Comparison of ENCODE assay signal across 10 cellular contexts in genomic region chr6:6875818-6876470, GRCh38.
DNase-seq lines count a peak whose midpoint lies in the region; ATAC-seq, FAIRE-seq and TF ChIP-seq lines count a peak whose summit lies in the region.
"Had no signal": no experiment of that assay in that cellular context is flagged by ENCODE, and none has a peak within 500 bp of the region (broad histone marks: within the 10 kb centered on the region; RNA-seq: fewer than 3 reads in every experiment).

No MANE protein-coding gene starts in this region.

- H3K27ac ChIP-seq in K562 (ENCODE audit: extremely low read depth, low read depth, low read length) (no peak overlapping the region), lung (ENCODE audit: low read depth in 1 of 2, low read length in 1 of 2) (peak overlapping the region in 1 of 2 donors; percentile 17)
- H3K27ac ChIP-seq: C4-2B had no signal

- CTCF ChIA-PET in K562 (lab: Yijun Ruan, JAX; ENCODE audit: low intra/inter-chr PET ratio) = interaction anchor here (0.6 to 0.7 kb wide), 2 partner anchors 70 to 368 kb away, joined by 3 to 4 read pairs; no protein-coding TSS in a partner anchor

- no peak overlapping the region for H3K9ac ChIP-seq in K562 (ENCODE audit: insufficient read depth in 1 of 2, low read depth in 2 of 2, low read length in 2 of 2)

- no peak for TF ChIP-seq CTCF in K562 (IDR thresholded peaks at IDR 0.05 in 2 of 3, conservative IDR thresholded peaks at IDR 0.05 in 1 of 3; ENCODE audit: insufficient read depth in 2 of 3, low read depth in 1 of 3, low read length in 3 of 3)
- no peak for TF ChIP-seq CTCF in lung (IDR thresholded peaks at IDR 0.05; ENCODE audit: control extremely low read depth, extremely low read depth)

- POLR2A ChIA-PET in K562 (lab: Yijun Ruan, JAX) = interaction anchor here (0.7 to 1.2 kb wide), 2 partner anchors 10 to 14 kb away, joined by 4 to 5 read pairs; no protein-coding TSS in a partner anchor

- 56% methylated on average over 5 of the region's 5 CpGs for WGBS in K562 (ENCODE audit: insufficient coverage, low coverage, missing lambda C conversion rate)
- WGBS in lung, 2 donors = 56 to 80% methylated on average over 5 of the region's 5 CpGs

- H3K27me3 ChIP-seq in K562 (ENCODE audit: control insufficient read depth in 2 of 2, insufficient read depth in 2 of 2, low read length in 2 of 2) (no peaks in the 10 kb centered on the region), lung (ENCODE audit: control insufficient read depth, insufficient read depth) (no peaks in the 10 kb centered on the region)

- TF ChIP-seq POLR2A in K562 (conservative IDR thresholded peaks at IDR 0.05) = no peak

- in situ Hi-C loops in K562 (cut with MboI) = no loop called here

- no peaks in the 10 kb centered on the region for H3K79me2 ChIP-seq in K562 (ENCODE audit: control insufficient read depth, insufficient read depth, low read length)

- H3K9me1 ChIP-seq in K562 (ENCODE audit: control insufficient read depth, insufficient read depth, low read length) = no peaks in the 10 kb centered on the region

- no peak overlapping the region for H3K4me2 ChIP-seq in K562 (ENCODE audit: insufficient read depth, low read length)

- BruUV-seq in K562 (replicated peaks; lab: Mats Ljungman, UMichigan) = no TSS peak

- no peaks in the 10 kb centered on the region for H3K36me3 ChIP-seq in K562 (ENCODE audit: control insufficient read depth, insufficient read depth, low read length)
- H3K36me3 ChIP-seq in lung (ENCODE audit: control insufficient read depth in 2 of 2, insufficient read depth in 2 of 2, low read length in 2 of 2) = no peaks in the 10 kb centered on the region

- H3K4me3 ChIP-seq in K562 (no peak overlapping the region), lung (no peak overlapping the region)

- DNase-seq in AG08395 (ENCODE audit: low spot score) = peak; percentile 94
- peak; percentile 96 for DNase-seq in LHCN-M2 (ENCODE audit: low read depth)
- DNase-seq in K562 (ENCODE audit: extremely low read depth in 1 of 4, low spot score in 3 of 4) = no peak
- no peak for DNase-seq in lung (ENCODE audit: low spot score)
- DNase-seq: activated CD4-positive, alpha-beta T cell treated with anti-CD3 and anti-CD28 coated beads for 36 hours had no signal

- peaks cover 10 to 38% of the 10 kb centered on the region in 2 experiments; a peak in 4 of 5 replicates for H3K4me1 ChIP-seq in K562 (replicated peaks in 1 of 2; ENCODE audit: control insufficient read depth in 2 of 2, insufficient read depth in 2 of 2, low read length in 2 of 2)
- H3K4me1 ChIP-seq in lung (ENCODE audit: control insufficient read depth in 2 of 2, insufficient read depth in 2 of 2, low read length in 2 of 2) = no peaks in the 10 kb centered on the region

- H4K20me1 ChIP-seq in K562 (replicated peaks; ENCODE audit: control insufficient read depth, insufficient read depth, low read length) = no peaks in the 10 kb centered on the region

- no peak for FAIRE-seq in K562 (lab: Jason Lieb, UNC)

- TF ChIP-seq EP300 in K562 (IDR thresholded peaks at IDR 0.05; ENCODE audit: low read length) = no peak

- H3K9me3 ChIP-seq in K562 (replicated peaks; ENCODE audit: control insufficient read depth, insufficient read depth, low read depth, low read length) (no peaks in the 10 kb centered on the region; the same call in 1 of the 2 replicates), lung (ENCODE audit: control insufficient read depth in 2 of 2, insufficient read depth in 1 of 2, low read length in 1 of 2) (peaks cover 0 to 4% of the 10 kb centered on the region in 2 donors)

- no peak overlapping the region for H2AFZ ChIP-seq in K562 (ENCODE audit: low read depth, low read length)

- ATAC-seq in K562 = no peak
- ATAC-seq in lung (ENCODE audit: insufficient read depth, low FRiP score) = peak; percentile 58
- no peak for ATAC-seq in HG03159 (IDR thresholded peaks at IDR 0.05; ENCODE audit: unreplicated experiment)
- ATAC-seq in HG03139 (IDR thresholded peaks at IDR 0.05; ENCODE audit: unreplicated experiment) = no peak
- no peak for ATAC-seq in HG02642 (IDR thresholded peaks at IDR 0.05; ENCODE audit: poor library complexity, unreplicated experiment)
- no peak for ATAC-seq in HG03045 (IDR thresholded peaks at IDR 0.05; ENCODE audit: unreplicated experiment)
- ATAC-seq: activated CD4-positive, alpha-beta T cell treated with anti-CD3 and anti-CD28 coated beads for 36 hours had no signal

- intact Hi-C loops in K562 (cut with micrococcal nuclease) = loop anchor here (2.0 kb wide), 1 partner anchor 15 kb away; no protein-coding TSS in a partner anchor

- no peak for TF ChIP-seq RAD21 in K562 (CRISPR knock-in tag; conservative IDR thresholded peaks at IDR 0.05 in 1 of 2, IDR thresholded peaks at IDR 0.05 in 1 of 2)

TF ChIP-seq in K562, 482 proteins besides CTCF, POLR2A, EP300 and RAD21 (continues in another document):
- no peak for TF ChIP-seq RNF219 (CRISPR knock-in tag; IDR thresholded peaks at IDR 0.05)
- TF ChIP-seq ATF3 (IDR thresholded peaks at IDR 0.05) = peak; percentile 36
- TF ChIP-seq ATF3 (CRISPR knock-in tag; conservative IDR thresholded peaks at IDR 0.05) = no peak
- 0 out of 2 replicates have a peak, but pooled peaks have one; percentile 22 for TF ChIP-seq FOSL1 (tag; conservative IDR thresholded peaks at IDR 0.05)
- peak; percentile 66 for TF ChIP-seq ZNF316 (IDR thresholded peaks at IDR 0.05)
- no peak for TF ChIP-seq SRSF9 (IDR thresholded peaks at IDR 0.05; ENCODE audit: borderline replicate concordance, low read depth, low read length)
- no peak for TF ChIP-seq ZNF41 (CRISPR knock-in tag; conservative IDR thresholded peaks at IDR 0.05)
- TF ChIP-seq CBX3 (IDR thresholded peaks at IDR 0.05; ENCODE audit: borderline replicate concordance in 1 of 2, low read length in 2 of 2) = 0 out of 3 replicates have a peak, but pooled peaks of 1 of the 2 experiments have one; percentile 17
- no peak for TF ChIP-seq ZNF445 (CRISPR knock-in tag; IDR thresholded peaks at IDR 0.05; ENCODE audit: low read depth)
- TF ChIP-seq CHAMP1 (IDR thresholded peaks at IDR 0.05) = no peak
- TF ChIP-seq NCOA4 (IDR thresholded peaks at IDR 0.05; ENCODE audit: partially characterized antibody) = no peak
- no peak for TF ChIP-seq SAFB2 (IDR thresholded peaks at IDR 0.05; ENCODE audit: borderline replicate concordance, low read depth, low read length, severe bottlenecking)
- TF ChIP-seq EP400 (IDR thresholded peaks at IDR 0.05) = no peak
- TF ChIP-seq FOXP1 (CRISPR knock-in tag; IDR thresholded peaks at IDR 0.05) = no peak

Comparison
In these comparisons a context has a peak if more than half of its experiments do, and no peak if none do; other contexts are left out.
1. DNase-seq: peak in AG08395 (single experiment) and LHCN-M2 (single experiment); none in K562 (0 of 4) and lung (single experiment).